Comparison of ENCODE assay signal across 9 cellular contexts in the genomic region with DNA sequence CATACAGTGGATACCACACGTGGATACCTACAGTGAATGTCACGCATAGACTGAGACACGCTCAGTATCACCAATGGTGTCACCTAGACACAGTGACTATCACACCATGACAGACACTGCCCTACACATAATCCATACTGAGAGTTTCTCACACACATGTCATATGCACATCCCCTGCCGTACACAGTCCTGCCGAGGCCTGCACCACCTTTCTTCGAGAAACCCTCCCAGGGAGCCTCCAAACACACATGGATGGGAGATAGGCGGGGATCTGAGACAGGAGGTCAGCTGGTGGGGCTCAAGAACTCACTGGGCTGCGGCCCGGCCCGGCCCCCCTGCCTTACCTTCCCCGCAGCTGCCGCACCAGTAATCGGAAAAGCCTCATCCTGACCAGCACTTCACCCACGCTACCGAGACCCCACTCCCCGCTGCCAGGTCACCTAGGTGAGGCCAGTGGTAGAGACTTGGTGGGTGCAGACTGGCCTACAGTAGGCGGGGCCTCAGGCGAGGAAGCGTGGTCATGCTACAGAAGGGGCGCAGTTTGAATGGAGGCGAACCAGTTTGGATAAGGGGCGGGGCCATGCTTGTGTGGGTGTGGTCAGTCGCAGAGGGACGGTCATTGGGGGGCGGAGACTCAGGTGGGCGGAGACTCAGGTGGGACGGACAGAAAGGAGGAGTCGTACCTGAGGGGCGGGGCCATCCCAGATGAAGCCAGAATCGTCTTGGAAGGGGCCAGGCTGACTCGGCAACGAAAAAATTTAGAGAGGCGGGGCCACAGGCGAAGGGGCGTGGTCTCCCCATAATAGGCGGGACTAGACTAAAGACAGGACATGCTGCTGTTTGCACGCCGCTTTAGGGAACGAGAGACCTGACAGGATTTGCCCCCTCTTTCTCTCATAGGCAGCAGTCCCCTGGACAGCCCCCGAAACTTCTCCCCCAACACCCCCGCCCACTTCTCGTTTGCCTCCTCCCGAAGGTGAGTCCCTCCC. TPM values are rescaled to one million over a fixed set of nuclear protein-coding genes. Genes with fewer than 3 reads are reported as not detected.
DNase-seq lines count a peak whose midpoint lies in the region; ATAC-seq and TF ChIP-seq lines count a peak whose summit lies in the region.
"Had no signal": no experiment of that assay in that cellular context is flagged by ENCODE, and none has a peak within 500 bp of the region (broad histone marks: within the 10 kb centered on the region; RNA-seq: fewer than 3 reads in every experiment).

No MANE protein-coding gene starts in this region.

- TF ChIP-seq POLR2A in sigmoid colon (IDR thresholded peaks at IDR 0.05), result no peak

- no peaks in the 10 kb centered on the region for H3K36me3 ChIP-seq in sigmoid colon

- H3K36me3 Mint-ChIP-seq in activated T-helper 2 cell treated with anti-CD3 and anti-CD28 coated beads, Interferon-gamma antibody, Interleukin-2, Interleukin-4, amounts not matched to agents 10 μg/mL and 5 μg/mL and 100 μg/mL, durations not matched to agents 14 hours and 24 hours and 36 hours (ENCODE audit: low read depth), result no peaks in the 10 kb centered on the region

- intact Hi-C loops in activated T-helper 2 cell treated with anti-CD3 and anti-CD28 coated beads, Interferon-gamma antibody, Interleukin-2, Interleukin-4, amounts not matched to agents 10 μg/mL and 5 μg/mL and 100 μg/mL, durations not matched to agents 14 hours and 24 hours and 36 hours (cut with micrococcal nuclease), result loop anchor here (10.0 kb wide), 1 partner anchor 286 kb away; a partner anchor contains a TSS
- intact Hi-C loops in head of caudate nucleus (cut with DNase I), result no loop called here
- intact Hi-C loops in sigmoid colon (cut with DNase I), result no loop called here

- no peaks in the 10 kb centered on the region for H3K9me3 ChIP-seq in sigmoid colon

- peaks cover 60 to 93% (median 81%) of the 10 kb centered on the region in 3 donors for H3K27me3 ChIP-seq in sigmoid colon

- H3K27ac ChIP-seq in sigmoid colon, result no peak overlapping the region

- DNase-seq in NCI-H524 (lab: John Stamatoyannopoulos, UW), result peak; percentile 65 to 70
- DNase-seq in NCI-H524 treated with DMSO at 0.1 percent for 48 hours (lab: John Stamatoyannopoulos, UW), result no peak
- DNase-seq in NCI-H187 treated with DMSO at 0.1 percent for 48 hours (lab: John Stamatoyannopoulos, UW), result peak; percentile 52
- peak; percentile 62 for DNase-seq in activated T-helper 2 cell treated with anti-CD3 and anti-CD28 coated beads, Interferon-gamma antibody, Interleukin-2, Interleukin-4, amounts not matched to agents 10 μg/mL and 5 μg/mL and 100 μg/mL, durations not matched to agents 14 hours and 24 hours and 36 hours (ENCODE audit: low spot score)
- peak in 29 of 42 donors; percentile 11 to 64 (median 39) for DNase-seq in head of caudate nucleus
- DNase-seq in renal cortical epithelial cell (ENCODE audit: low read depth), result peak; percentile 56
- no peak for DNase-seq in sigmoid colon

- no peak for ATAC-seq in HG03097 (IDR thresholded peaks at IDR 0.05; ENCODE audit: low FRiP score, unreplicated experiment)

- no peak for TF ChIP-seq EP300 in sigmoid colon (IDR thresholded peaks at IDR 0.05)

- H3K4me3 ChIP-seq in sigmoid colon, result peak overlapping the region in 1 of 4 donors; percentile 15

- no peaks in the 10 kb centered on the region for H3K9me3 Mint-ChIP-seq in activated T-helper 2 cell treated with anti-CD3 and anti-CD28 coated beads, Interferon-gamma antibody, Interleukin-2, Interleukin-4, amounts not matched to agents 10 μg/mL and 5 μg/mL and 100 μg/mL, durations not matched to agents 14 hours and 24 hours and 36 hours

- H3K27me3 Mint-ChIP-seq in activated T-helper 2 cell treated with anti-CD3 and anti-CD28 coated beads, Interferon-gamma antibody, Interleukin-2, Interleukin-4, amounts not matched to agents 10 μg/mL and 5 μg/mL and 100 μg/mL, durations not matched to agents 14 hours and 24 hours and 36 hours (ENCODE audit: low read depth), result peaks cover 55% of the 10 kb centered on the region

- peak overlapping the region; percentile 32 for H3K4me3 Mint-ChIP-seq in activated T-helper 2 cell treated with anti-CD3 and anti-CD28 coated beads, Interferon-gamma antibody, Interleukin-2, Interleukin-4, amounts not matched to agents 10 μg/mL and 5 μg/mL and 100 μg/mL, durations not matched to agents 14 hours and 24 hours and 36 hours (ENCODE audit: low read depth)

- H3K4me1 ChIP-seq in sigmoid colon, result peaks cover 0 to 23% (median 17%) of the 10 kb centered on the region in 4 donors

- H3K4me1 Mint-ChIP-seq in activated T-helper 2 cell treated with anti-CD3 and anti-CD28 coated beads, Interferon-gamma antibody, Interleukin-2, Interleukin-4, amounts not matched to agents 10 μg/mL and 5 μg/mL and 100 μg/mL, durations not matched to agents 14 hours and 24 hours and 36 hours (ENCODE audit: low read depth), result peaks cover 32% of the 10 kb centered on the region

- TF ChIP-seq CTCF in sigmoid colon (IDR thresholded peaks at IDR 0.05), result no peak

- 20 to 25% methylated on average over 43 of the region's 43 CpGs for WGBS in sigmoid colon, 2 donors

- H3K27ac Mint-ChIP-seq in activated T-helper 2 cell treated with anti-CD3 and anti-CD28 coated beads, Interferon-gamma antibody, Interleukin-2, Interleukin-4, amounts not matched to agents 10 μg/mL and 5 μg/mL and 100 μg/mL, durations not matched to agents 14 hours and 24 hours and 36 hours, result no peak overlapping the region

RNA-seq across cellular contexts. Expression of a gene that starts 2.1 kb away (rescaled TPM):
- total RNA-seq in activated T-helper 2 cell treated with anti-CD3 and anti-CD28 coated beads, Interferon-gamma antibody, Interleukin-2, Interleukin-4, amounts not matched to agents 10 μg/mL and 5 μg/mL and 100 μg/mL, durations not matched to agents 14 hours and 24 hours and 36 hours, result 5.2 and 6.5 TPM in 2 replicates
- total RNA-seq in renal cortical epithelial cell (0.20 and 0.52 TPM in 2 replicates), sigmoid colon (1 to 10 TPM in 1 of 4 donors, under 1 TPM in 3; 0.49 to 3.3 (median 0.76) TPM)
- polyA plus RNA-seq in sigmoid colon, result 1 to 10 TPM; 1.2 to 2.6 (median 1.8) TPM

RNA-seq across cellular contexts. Expression of a gene that starts 6.0 kb away (rescaled TPM):
- not detected in 2 replicates for total RNA-seq in activated T-helper 2 cell treated with anti-CD3 and anti-CD28 coated beads, Interferon-gamma antibody, Interleukin-2, Interleukin-4, amounts not matched to agents 10 μg/mL and 5 μg/mL and 100 μg/mL, durations not matched to agents 14 hours and 24 hours and 36 hours
- not detected in 2 replicates for total RNA-seq in renal cortical epithelial cell
- 1 to 10 TPM in 1 of 4 donors, under 1 TPM in 1, not detected in 2; 0.82 to 1.8 TPM for total RNA-seq in sigmoid colon
- polyA plus RNA-seq in sigmoid colon, result under 1 TPM in 1 of 3 donors, not detected in 2; 0.83 TPM
- total RNA-seq: subcutaneous adipose tissue had no signal

RNA-seq across cellular contexts. Expression of a gene that starts 34.0 kb away (rescaled TPM):
- 38.3 and 40.6 TPM in 2 replicates for total RNA-seq in activated T-helper 2 cell treated with anti-CD3 and anti-CD28 coated beads, Interferon-gamma antibody, Interleukin-2, Interleukin-4, amounts not matched to agents 10 μg/mL and 5 μg/mL and 100 μg/mL, durations not matched to agents 14 hours and 24 hours and 36 hours
- total RNA-seq in renal cortical epithelial cell (7.7 and 19.6 TPM in 2 replicates), sigmoid colon (1 to 10 TPM; 1.9 to 3.7 (median 3.0) TPM)
- polyA plus RNA-seq in sigmoid colon, result 10 to 100 TPM in 1 of 3 donors, 1 to 10 TPM in 2; 6.2 to 22.1 (median 7.2) TPM

RNA-seq across cellular contexts. Expression of a gene that starts 38.5 kb away (rescaled TPM):
- total RNA-seq in activated T-helper 2 cell treated with anti-CD3 and anti-CD28 coated beads, Interferon-gamma antibody, Interleukin-2, Interleukin-4, amounts not matched to agents 10 μg/mL and 5 μg/mL and 100 μg/mL, durations not matched to agents 14 hours and 24 hours and 36 hours, result 28.6 and 29.8 TPM in 2 replicates
- total RNA-seq in renal cortical epithelial cell, result not detected in 2 replicates
- not detected for total RNA-seq in sigmoid colon
- polyA plus RNA-seq in sigmoid colon, result 1 to 10 TPM in 2 of 3 donors, not detected in 1; 2.5 to 2.8 TPM

RNA-seq across cellular contexts. Expression of a gene that starts 38.8 kb away (rescaled TPM):
- 274 and 279 TPM in 2 replicates for total RNA-seq in activated T-helper 2 cell treated with anti-CD3 and anti-CD28 coated beads, Interferon-gamma antibody, Interleukin-2, Interleukin-4, amounts not matched to agents 10 μg/mL and 5 μg/mL and 100 μg/mL, durations not matched to agents 14 hours and 24 hours and 36 hours
- total RNA-seq in renal cortical epithelial cell (215 and 236 TPM in 2 replicates), sigmoid colon (100 to 1,000 TPM; 248 to 312 (median 264) TPM)
- 100 to 1,000 TPM; 277 to 379 (median 284) TPM for polyA plus RNA-seq in sigmoid colon

Comparison
In these comparisons a context has a peak if more than half of its experiments do, and no peak if none do; other contexts are left out.
1. DNase-seq: peak in NCI-H524 (2 of 2), NCI-H187 treated with DMSO at 0.1 percent for 48 hours (single experiment), activated T-helper 2 cell treated with anti-CD3 and anti-CD28 coated beads, Interferon-gamma antibody, Interleukin-2, Interleukin-4, amounts not matched to agents 10 μg/mL and 5 μg/mL and 100 μg/mL, durations not matched to agents 14 hours and 24 hours and 36 hours (single experiment), head of caudate nucleus (29 of 42) and renal cortical epithelial cell (single experiment); none in NCI-H524 treated with DMSO at 0.1 percent for 48 hours (single experiment) and sigmoid colon (single experiment).